In the genomic region with DNA sequence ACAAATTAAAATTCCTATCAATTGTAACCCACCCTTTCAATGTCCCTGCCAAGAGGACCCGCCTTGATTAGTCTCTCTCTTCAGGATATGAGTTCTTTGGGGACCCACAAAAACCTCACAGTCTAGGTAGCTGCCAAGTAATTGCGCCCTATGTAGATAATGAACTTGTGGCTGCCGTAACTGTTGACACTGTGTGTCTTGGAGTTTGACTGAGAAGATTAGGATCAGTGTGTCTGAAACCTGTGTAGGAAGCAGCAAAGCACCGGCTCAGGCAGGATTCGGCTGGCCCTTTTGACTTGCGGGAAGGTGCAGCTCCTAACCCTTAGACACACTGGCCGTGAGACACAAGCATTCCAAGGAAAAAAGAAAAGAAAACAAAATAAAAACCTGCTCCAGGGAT, we compare ENCODE assay signal across 17 cellular contexts. TPM values are rescaled to one million over a fixed set of nuclear protein-coding genes. Genes with fewer than 3 reads are reported as not detected.
DNase-seq lines count a peak whose midpoint lies in the region; ATAC-seq and TF ChIP-seq lines count a peak whose summit lies in the region.
"Had no signal": no experiment of that assay in that cellular context is flagged by ENCODE, and none has a peak within 500 bp of the region (broad histone marks: within the 10 kb centered on the region; RNA-seq: fewer than 3 reads in every experiment).

No MANE protein-coding gene starts in this region.

- DNase-seq in Caco-2 (no peak), islet precursor cell (peak; percentile 79), prostate gland (ENCODE audit: low spot score) (peak; percentile 38), left lobe of liver (ENCODE audit: low spot score) (no peak)
- no peak for DNase-seq in stimulated activated CD4-positive, alpha-beta T cell treated with anti-CD3 and anti-CD28 coated beads, Interleukin-12 subunit alpha, Interleukin-12 subunit beta, amount 100 ng/mL, for 4 hours
- DNase-seq: CD4-positive, alpha-beta T cell; DMS79; MG63; NCI-H1092 treated with DMSO at 0.1 percent for 48 hours; NCI-H1694 treated with DMSO at 0.1 percent for 48 hours; NCI-H446; PC-3 had no signal

- H3K36me3 ChIP-seq in Caco-2 (ENCODE audit: control insufficient read depth, insufficient read depth, low read length) (no peaks in the 10 kb centered on the region; the same call in 1 of the 2 replicates), prostate gland (no peaks in the 10 kb centered on the region)

- H3K4me3 Mint-ChIP-seq in Caco-2 (ENCODE audit: unreplicated experiment) = no peak overlapping the region
- H3K4me3 Mint-ChIP-seq: CD4-positive, alpha-beta T cell had no signal

- H3K9me3 ChIP-seq in Caco-2 = no peaks in the 10 kb centered on the region
- no peaks in the 10 kb centered on the region for H3K9me3 ChIP-seq in prostate gland
- H3K9me3 ChIP-seq: MG63 had no signal

- H3K4me3 ChIP-seq in Caco-2 (ENCODE audit: low read depth, low read length) = no peak overlapping the region
- no peak overlapping the region for H3K4me3 ChIP-seq in prostate gland
- H3K4me3 ChIP-seq: MG63 had no signal

- CTCF ChIA-PET in Caco-2 (lab: Charles Lee) = no interaction called here

- H3K27me3 Mint-ChIP-seq in Caco-2 (ENCODE audit: insufficient read depth, unreplicated experiment) = no peaks in the 10 kb centered on the region
- H3K27me3 Mint-ChIP-seq: CD4-positive, alpha-beta T cell had no signal

- ATAC-seq in left lobe of liver (no peak), GM19324 (IDR thresholded peaks at IDR 0.05; ENCODE audit: low FRiP score, unreplicated experiment) (no peak), HG02623 (IDR thresholded peaks at IDR 0.05; ENCODE audit: unreplicated experiment) (no peak)
- ATAC-seq: HCT116, PC-3 had no signal

- H3K27me3 ChIP-seq in Caco-2 (replicated peaks; ENCODE audit: control insufficient read depth, insufficient read depth, low read length) (no peaks in the 10 kb centered on the region), prostate gland (replicated peaks; ENCODE audit: insufficient read depth) (no peaks in the 10 kb centered on the region)
- H3K27me3 ChIP-seq: MG63 had no signal

- H3K27ac ChIP-seq in VCaP (peak overlapping the region; percentile 60), prostate gland (no peak overlapping the region)
- H3K27ac ChIP-seq: KMS-11 had no signal

- TF ChIP-seq CTCF in Caco-2 (IDR thresholded peaks at IDR 0.05; ENCODE audit: insufficient read depth in 1 of 2, low read depth in 1 of 2, low read length in 1 of 2, severe bottlenecking in 1 of 2, unreplicated experiment in 1 of 2) (no peak), VCaP (conservative IDR thresholded peaks at IDR 0.05) (no peak), prostate gland (IDR thresholded peaks at IDR 0.05) (no peak)

- WGBS in prostate gland = 40% methylated on average over 7 of the region's 7 CpGs

- intact Hi-C loops in Caco-2 (cut with micrococcal nuclease; ENCODE audit: unreplicated experiment) (no loop called here), prostate gland (cut with DNase I) (no loop called here)

- no peaks in the 10 kb centered on the region for H3K9me3 Mint-ChIP-seq in Caco-2 (ENCODE audit: unreplicated experiment)
- H3K9me3 Mint-ChIP-seq: CD4-positive, alpha-beta T cell had no signal

- H3K27ac Mint-ChIP-seq in Caco-2 (ENCODE audit: unreplicated experiment) = peak overlapping the region; percentile 58
- H3K27ac Mint-ChIP-seq: CD4-positive, alpha-beta T cell had no signal

- BruUV-seq in Caco-2 (replicated peaks; lab: Mats Ljungman, UMichigan) = no TSS peak

- H3K4me1 ChIP-seq in Caco-2 (peaks cover 46% of the 10 kb centered on the region), prostate gland (replicated peaks) (no peaks in the 10 kb centered on the region)

- POLR2A ChIA-PET in Caco-2 (lab: Charles Lee) = no interaction called here

- TF ChIP-seq POLR2A in prostate gland (IDR thresholded peaks at IDR 0.05) = no peak

- H3K36me3 Mint-ChIP-seq in Caco-2 (ENCODE audit: insufficient read depth, unreplicated experiment) = peaks cover 17% of the 10 kb centered on the region

- H3K4me1 Mint-ChIP-seq in Caco-2 (ENCODE audit: low read depth, unreplicated experiment) = peaks cover 25% of the 10 kb centered on the region

RNA-seq across cellular contexts. Expression of gene SLC6A4, which starts 17.8 kb away (rescaled TPM):
- total RNA-seq in Caco-2 (2022) = 15.0 and 20.6 TPM in 2 replicates
- under 1 TPM; 0.09 to 0.74 TPM for total RNA-seq in prostate gland
- 0.13 TPM for total RNA-seq in left lobe of liver
- total RNA-seq: CD4-positive, alpha-beta T cell; PC-3 had no signal

RNA-seq across cellular contexts. Expression of gene BLMH, which starts 38.4 kb away (rescaled TPM):
- total RNA-seq in Caco-2 (2022) (56.1 and 57.4 TPM in 2 replicates), prostate gland (10 to 100 TPM; 21.7 to 25.9 TPM), left lobe of liver (8.1 TPM)

Comparison
In these comparisons a context has a peak if more than half of its experiments do, and no peak if none do; other contexts are left out.
1. DNase-seq: peak in islet precursor cell (single experiment) and prostate gland (single experiment); none in Caco-2 (0 of 2), stimulated activated CD4-positive, alpha-beta T cell treated with anti-CD3 and anti-CD28 coated beads, Interleukin-12 subunit alpha, Interleukin-12 subunit beta, amount 100 ng/mL, for 4 hours (single experiment) and left lobe of liver (single experiment).